16 cellular contexts compared by ENCODE assay signal in genomic region chr5:61256474-61256873, GRCh38.
DNase-seq lines count a peak whose midpoint lies in the region; ATAC-seq and TF ChIP-seq lines count a peak whose summit lies in the region.
"Had no signal": no experiment of that assay in that cellular context is flagged by ENCODE, and none has a peak within 500 bp of the region (broad histone marks: within the 10 kb centered on the region; RNA-seq: fewer than 3 reads in every experiment).

No MANE protein-coding gene starts in this region.

- peak; percentile 86 for DNase-seq in MG63
- no peak for DNase-seq in RWPE2 (ENCODE audit: low spot score)
- peak; percentile 53 for DNase-seq in left cardiac atrium
- DNase-seq in stomach, result peak; percentile 98
- no peak for DNase-seq in stimulated activated CD4-positive, alpha-beta T cell treated with anti-CD3 and anti-CD28 coated beads, Interleukin-2, amount 100 ng/mL, for 48 hours
- DNase-seq in GF-D8 (lab: John Stamatoyannopoulos, UW), result no peak
- DNase-seq: activated effector memory CD4-positive, alpha-beta T cell treated with anti-CD3 and anti-CD28 coated beads, Interleukin-2, amount 50 U/mL, for 16 hours; DND-41; hippocampal formation; naive B cell; NCI-H1694 treated with DMSO at 0.1 percent for 48 hours; NCI-H748 treated with DMSO at 0.1 percent for 48 hours; T-helper 2 cell had no signal

- H3K36me3 ChIP-seq in MG63, result no peaks in the 10 kb centered on the region
- H3K36me3 ChIP-seq in RWPE2 (ENCODE audit: low read depth), result no peaks in the 10 kb centered on the region
- H3K36me3 ChIP-seq in stomach, result no peaks in the 10 kb centered on the region
- H3K36me3 ChIP-seq: BLaER1 had no signal

- intact Hi-C loops in left cardiac atrium (cut with DNase I), result no loop called here
- intact Hi-C loops in stomach (cut with DNase I; ENCODE audit: low total_unique reads), result no loop called here

- H3K4me3 ChIP-seq in MG63 (no peak overlapping the region), RWPE2 (ENCODE audit: severe bottlenecking) (no peak overlapping the region), stomach (no peak overlapping the region)
- H3K4me3 ChIP-seq: BLaER1 had no signal

- WGBS in stomach, 5 donors, result 16 to 56% (median 29%) methylated on average over 1 of the region's 1 CpG

- no peak for TF ChIP-seq CTCF in RWPE2 (IDR thresholded peaks at IDR 0.05; ENCODE audit: poor library complexity, severe bottlenecking)
- no peak for TF ChIP-seq CTCF in stomach (IDR thresholded peaks at IDR 0.05)

- peak; percentile 19; the same call in 1 of the 3 replicates for ATAC-seq in RWPE2 (ENCODE audit: low read depth)
- ATAC-seq in left cardiac atrium, result peak; percentile 51 to 57
- ATAC-seq in HG03139 (IDR thresholded peaks at IDR 0.05; ENCODE audit: unreplicated experiment), result no peak

- TF ChIP-seq EP300 in stomach (IDR thresholded peaks at IDR 0.05), result no peak

- H3K27ac ChIP-seq in RWPE2 (ENCODE audit: poor library complexity, severe bottlenecking), result no peak overlapping the region
- peak overlapping the region; percentile 34 to 82 (median 52) for H3K27ac ChIP-seq in stomach
- H3K27ac ChIP-seq: BLaER1, epithelial cell of prostate had no signal

- H3K27me3 ChIP-seq in MG63 (no peaks in the 10 kb centered on the region), RWPE2 (ENCODE audit: insufficient read depth, poor library complexity, severe bottlenecking) (no peaks in the 10 kb centered on the region), stomach (no peaks in the 10 kb centered on the region)
- H3K27me3 ChIP-seq: BLaER1 had no signal

- no peaks in the 10 kb centered on the region for H3K9me3 ChIP-seq in MG63
- H3K9me3 ChIP-seq in RWPE2 (ENCODE audit: severe bottlenecking), result no peaks in the 10 kb centered on the region
- no peaks in the 10 kb centered on the region for H3K9me3 ChIP-seq in stomach

- H3K4me1 ChIP-seq in RWPE2 (ENCODE audit: insufficient read depth, poor library complexity, severe bottlenecking) (peaks cover 5% of the 10 kb centered on the region), stomach (peaks cover 19 to 31% (median 26%) of the 10 kb centered on the region in 4 donors)
- H3K4me1 ChIP-seq: BLaER1 had no signal

- no peak for TF ChIP-seq POLR2A in stomach (IDR thresholded peaks at IDR 0.05)

Comparison
In these comparisons a context has a peak if more than half of its experiments do, and no peak if none do; other contexts are left out.
1. DNase-seq: peak in MG63 (single experiment), left cardiac atrium (single experiment) and stomach (single experiment); none in RWPE2 (single experiment), stimulated activated CD4-positive, alpha-beta T cell treated with anti-CD3 and anti-CD28 coated beads, Interleukin-2, amount 100 ng/mL, for 48 hours (0 of 2) and GF-D8 (single experiment).